7 cellular contexts compared by ENCODE assay signal in genomic region chr12:49706351-49707126, GRCh38. TPM values are rescaled to one million over a fixed set of nuclear protein-coding genes. Genes with fewer than 3 reads are reported as not detected.
DNase-seq lines count a peak whose midpoint lies in the region; ATAC-seq and TF ChIP-seq lines count a peak whose summit lies in the region.

No MANE protein-coding gene starts in this region.

- peaks cover 29% of the 10 kb centered on the region for H3K79me2 ChIP-seq in hepatocyte

- H3K27me3 ChIP-seq in hepatocyte (peaks cover 30% of the 10 kb centered on the region), rectal smooth muscle tissue (ENCODE audit: control insufficient read depth, insufficient read depth, low read length) (no peaks in the 10 kb centered on the region)

- H3K4me1 ChIP-seq in hepatocyte (ENCODE audit: insufficient read depth): peaks cover 7% of the 10 kb centered on the region
- H3K4me1 ChIP-seq in rectal smooth muscle tissue (ENCODE audit: control insufficient read depth, insufficient read depth, low read length): peaks cover 6% of the 10 kb centered on the region

- DNase-seq in OCI-M1 (lab: John Stamatoyannopoulos, UW) (peak; percentile 47), anterior cingulate cortex (lab: John Stamatoyannopoulos, UW) (peak in 37 of 58 donors; percentile 8 to 70 (median 40)), hepatocyte (ENCODE audit: low spot score) (peak; percentile 42), superior temporal gyrus (ENCODE audit: extremely low spot score) (no peak)

- WGBS in hepatocyte (ENCODE audit: low lambda C conversion rate, missing lambda C conversion rate): 4% methylated on average over 34 of the region's 43 CpGs

- H2AFZ ChIP-seq in hepatocyte: peak overlapping the region; percentile 87

- H3K9ac ChIP-seq in rectal smooth muscle tissue (ENCODE audit: low read length): peak overlapping the region; percentile 39

- H3K27ac ChIP-seq in hepatocyte (peak overlapping the region; percentile 94), rectal smooth muscle tissue (ENCODE audit: low read depth, low read length) (peak overlapping the region; percentile 82)

- ATAC-seq in GM18511 (IDR thresholded peaks at IDR 0.05; ENCODE audit: unreplicated experiment) (peak; percentile 25), HG02678 (IDR thresholded peaks at IDR 0.05; ENCODE audit: unreplicated experiment) (peak; percentile 14)

- peak overlapping the region; percentile 81 for H3K4me3 ChIP-seq in hepatocyte
- peak overlapping the region; percentile 82 for H3K4me3 ChIP-seq in rectal smooth muscle tissue (ENCODE audit: low read length)

- H3K36me3 ChIP-seq in hepatocyte (replicated peaks; ENCODE audit: insufficient read depth, low read depth): no peaks in the 10 kb centered on the region
- no peaks in the 10 kb centered on the region for H3K36me3 ChIP-seq in rectal smooth muscle tissue (ENCODE audit: control insufficient read depth, insufficient read depth, low read length)

- H3K9me3 ChIP-seq in hepatocyte (ENCODE audit: low read depth): no peaks in the 10 kb centered on the region

- no peaks in the 10 kb centered on the region for H3K9me2 ChIP-seq in hepatocyte (replicated peaks; ENCODE audit: insufficient read depth)

- H4K20me1 ChIP-seq in hepatocyte (ENCODE audit: insufficient read depth, poor library complexity, severe bottlenecking): no peaks in the 10 kb centered on the region

- peak overlapping the region; percentile 96 for H3K4me2 ChIP-seq in hepatocyte

- TF ChIP-seq CTCF in hepatocyte (IDR thresholded peaks at IDR 0.05; ENCODE audit: poor library complexity): no peak

RNA-seq across cellular contexts. Expression of gene FMNL3, which starts 0.7 kb away (rescaled TPM):
- total RNA-seq in hepatocyte: 8.3 TPM in 2 replicates
- 3.6 and 5.8 TPM in 2 replicates for polyA plus RNA-seq in hepatocyte

RNA-seq across cellular contexts. Expression of gene TMBIM6, which starts 34.8 kb away (rescaled TPM):
- total RNA-seq in hepatocyte: 534 and 591 TPM in 2 replicates
- 743 and 805 TPM in 2 replicates for polyA plus RNA-seq in hepatocyte
